Comparison of ENCODE assay signal across 2 cellular contexts in the genomic region with DNA sequence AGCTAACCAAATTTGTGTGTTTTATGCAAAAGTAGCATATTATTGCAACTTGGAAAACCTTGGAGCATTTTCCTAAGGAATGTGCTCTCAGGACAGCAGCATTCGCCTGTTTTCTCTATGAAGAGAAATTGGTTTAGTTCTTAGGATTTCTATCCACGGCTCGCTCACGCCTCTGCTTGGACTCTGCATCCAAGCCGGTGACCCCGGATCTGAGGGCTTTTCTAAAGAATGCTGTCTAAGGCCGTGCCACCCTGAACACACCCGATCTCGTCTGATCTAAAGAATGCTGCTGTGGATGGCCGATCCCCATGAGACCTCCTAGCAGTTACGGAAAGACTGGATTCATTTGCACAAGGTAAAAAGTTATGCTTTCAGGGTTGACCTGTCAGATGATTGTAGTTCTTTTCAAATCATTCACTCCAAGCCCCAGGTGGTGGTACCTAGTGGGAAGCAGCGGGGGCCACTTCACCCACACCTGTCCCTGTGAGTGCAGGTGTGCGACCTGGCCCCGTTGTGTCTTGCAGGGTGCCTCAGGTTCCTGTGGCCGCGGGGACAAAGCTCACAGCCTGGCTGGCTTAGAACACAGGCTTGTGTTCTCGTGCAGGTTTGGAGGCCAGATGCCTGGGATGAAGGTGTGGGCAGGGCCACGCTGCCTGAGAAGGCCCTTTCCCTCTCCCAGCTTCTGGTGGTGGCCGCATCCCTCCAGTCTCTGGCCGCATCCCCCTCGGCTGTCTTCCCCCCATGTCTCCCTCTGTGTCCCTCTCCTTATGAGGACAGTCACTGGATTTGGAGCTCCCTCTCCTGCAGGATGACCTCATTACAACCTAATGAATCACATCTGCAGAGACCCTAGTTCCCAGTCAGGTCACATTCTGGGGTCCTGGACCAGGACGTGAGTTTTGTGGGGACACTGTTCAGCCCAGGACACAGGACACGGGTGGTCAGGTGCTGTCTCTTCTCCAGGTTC.
TF ChIP-seq lines count a peak whose summit lies in the region.

No MANE protein-coding gene starts in this region.

TF ChIP-seq in IMR-90, 13 proteins besides CTCF, POLR2A, EP300 and RAD21:
- TF ChIP-seq MAFK (IDR thresholded peaks at IDR 0.05; ENCODE audit: low read depth, low read length) (no peak), FOS (IDR thresholded peaks at IDR 0.05; ENCODE audit: low read depth, low read length) (no peak), RCOR1 (IDR thresholded peaks at IDR 0.05; ENCODE audit: insufficient replicate concordance, low read length) (no peak), CEBPB (IDR thresholded peaks at IDR 0.05; ENCODE audit: low read depth, low read length) (no peak), MXI1 (IDR thresholded peaks at IDR 0.05; ENCODE audit: borderline replicate concordance, low read depth, low read length) (no peak), SMC3 (IDR thresholded peaks at IDR 0.05; ENCODE audit: low read depth, low read length) (no peak), RFX5 (IDR thresholded peaks at IDR 0.05; ENCODE audit: low read depth, low read length) (no peak), CHD1 (IDR thresholded peaks at IDR 0.05; ENCODE audit: low read depth, low read length) (no peak), NFE2L2 (IDR thresholded peaks at IDR 0.05; ENCODE audit: low read depth, low read length) (no peak), BHLHE40 (IDR thresholded peaks at IDR 0.05; ENCODE audit: low read depth, low read length) (no peak), MAZ (IDR thresholded peaks at IDR 0.05; ENCODE audit: borderline replicate concordance, low read depth, low read length) (no peak)
- TF ChIP-seq, protein P1, sequence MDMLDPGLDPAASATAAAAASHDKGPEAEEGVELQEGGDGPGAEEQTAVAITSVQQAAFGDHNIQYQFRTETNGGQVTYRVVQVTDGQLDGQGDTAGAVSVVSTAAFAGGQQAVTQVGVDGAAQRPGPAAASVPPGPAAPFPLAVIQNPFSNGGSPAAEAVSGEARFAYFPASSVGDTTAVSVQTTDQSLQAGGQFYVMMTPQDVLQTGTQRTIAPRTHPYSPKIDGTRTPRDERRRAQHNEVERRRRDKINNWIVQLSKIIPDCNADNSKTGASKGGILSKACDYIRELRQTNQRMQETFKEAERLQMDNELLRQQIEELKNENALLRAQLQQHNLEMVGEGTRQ (IDR thresholded peaks at IDR 0.05; ENCODE audit: low read depth, low read length): no peak
- TF ChIP-seq, protein P2, sequence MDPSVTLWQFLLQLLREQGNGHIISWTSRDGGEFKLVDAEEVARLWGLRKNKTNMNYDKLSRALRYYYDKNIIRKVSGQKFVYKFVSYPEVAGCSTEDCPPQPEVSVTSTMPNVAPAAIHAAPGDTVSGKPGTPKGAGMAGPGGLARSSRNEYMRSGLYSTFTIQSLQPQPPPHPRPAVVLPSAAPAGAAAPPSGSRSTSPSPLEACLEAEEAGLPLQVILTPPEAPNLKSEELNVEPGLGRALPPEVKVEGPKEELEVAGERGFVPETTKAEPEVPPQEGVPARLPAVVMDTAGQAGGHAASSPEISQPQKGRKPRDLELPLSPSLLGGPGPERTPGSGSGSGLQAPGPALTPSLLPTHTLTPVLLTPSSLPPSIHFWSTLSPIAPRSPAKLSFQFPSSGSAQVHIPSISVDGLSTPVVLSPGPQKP (IDR thresholded peaks at IDR 0.05; ENCODE audit: borderline replicate concordance, low read depth, low read length): no peak

TF ChIP-seq in K562, 482 proteins besides CTCF, POLR2A, EP300 and RAD21:
- TF ChIP-seq, protein P3, sequence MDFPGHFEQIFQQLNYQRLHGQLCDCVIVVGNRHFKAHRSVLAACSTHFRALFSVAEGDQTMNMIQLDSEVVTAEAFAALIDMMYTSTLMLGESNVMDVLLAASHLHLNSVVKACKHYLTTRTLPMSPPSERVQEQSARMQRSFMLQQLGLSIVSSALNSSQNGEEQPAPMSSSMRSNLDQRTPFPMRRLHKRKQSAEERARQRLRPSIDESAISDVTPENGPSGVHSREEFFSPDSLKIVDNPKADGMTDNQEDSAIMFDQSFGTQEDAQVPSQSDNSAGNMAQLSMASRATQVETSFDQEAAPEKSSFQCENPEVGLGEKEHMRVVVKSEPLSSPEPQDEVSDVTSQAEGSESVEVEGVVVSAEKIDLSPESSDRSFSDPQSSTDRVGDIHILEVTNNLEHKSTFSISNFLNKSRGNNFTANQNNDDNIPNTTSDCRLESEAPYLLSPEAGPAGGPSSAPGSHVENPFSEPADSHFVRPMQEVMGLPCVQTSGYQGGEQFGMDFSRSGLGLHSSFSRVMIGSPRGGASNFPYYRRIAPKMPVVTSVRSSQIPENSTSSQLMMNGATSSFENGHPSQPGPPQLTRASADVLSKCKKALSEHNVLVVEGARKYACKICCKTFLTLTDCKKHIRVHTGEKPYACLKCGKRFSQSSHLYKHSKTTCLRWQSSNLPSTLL (IDR thresholded peaks at IDR 0.05): no peak
- no peak for TF ChIP-seq TAF9B (IDR thresholded peaks at IDR 0.05; ENCODE audit: partially characterized antibody)
- TF ChIP-seq, protein P4, sequence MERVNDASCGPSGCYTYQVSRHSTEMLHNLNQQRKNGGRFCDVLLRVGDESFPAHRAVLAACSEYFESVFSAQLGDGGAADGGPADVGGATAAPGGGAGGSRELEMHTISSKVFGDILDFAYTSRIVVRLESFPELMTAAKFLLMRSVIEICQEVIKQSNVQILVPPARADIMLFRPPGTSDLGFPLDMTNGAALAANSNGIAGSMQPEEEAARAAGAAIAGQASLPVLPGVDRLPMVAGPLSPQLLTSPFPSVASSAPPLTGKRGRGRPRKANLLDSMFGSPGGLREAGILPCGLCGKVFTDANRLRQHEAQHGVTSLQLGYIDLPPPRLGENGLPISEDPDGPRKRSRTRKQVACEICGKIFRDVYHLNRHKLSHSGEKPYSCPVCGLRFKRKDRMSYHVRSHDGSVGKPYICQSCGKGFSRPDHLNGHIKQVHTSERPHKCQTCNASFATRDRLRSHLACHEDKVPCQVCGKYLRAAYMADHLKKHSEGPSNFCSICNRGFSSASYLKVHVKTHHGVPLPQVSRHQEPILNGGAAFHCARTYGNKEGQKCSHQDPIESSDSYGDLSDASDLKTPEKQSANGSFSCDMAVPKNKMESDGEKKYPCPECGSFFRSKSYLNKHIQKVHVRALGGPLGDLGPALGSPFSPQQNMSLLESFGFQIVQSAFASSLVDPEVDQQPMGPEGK (CRISPR knock-in tag; IDR thresholded peaks at IDR 0.05; ENCODE audit: borderline replicate concordance): no peak
- TF ChIP-seq CBX8 (IDR thresholded peaks at IDR 0.05; ENCODE audit: borderline replicate concordance, extremely low read depth, low read depth, low read length, poor library complexity, severe bottlenecking): no peak
TF ChIP-seq in K562: peak in this region for 0.
